ENCODE assay signal across 19 cellular contexts in genomic region chr7:127766831-127767489, GRCh38.
DNase-seq lines count a peak whose midpoint lies in the region; ATAC-seq and TF ChIP-seq lines count a peak whose summit lies in the region.
"Had no signal": no experiment of that assay in that cellular context is flagged by ENCODE, and none has a peak within 500 bp of the region (broad histone marks: within the 10 kb centered on the region; RNA-seq: fewer than 3 reads in every experiment).

No MANE protein-coding gene starts in this region.

- peak; percentile 50 for DNase-seq in EH (ENCODE audit: low read depth)
- peak; percentile 77 to 79 for DNase-seq in Kasumi-1 (lab: John Stamatoyannopoulos, UW)
- DNase-seq in activated T-helper 1 cell treated with anti-CD3 and anti-CD28 coated beads, Interleukin-12 subunit alpha, Interleukin-12 subunit beta, Interleukin-2, Interleukin-4 antibody, amounts not matched to agents 30 ng/mL and 10 ng/mL and 1 ng/mL, durations not matched to agents 14 hours and 24 hours and 36 hours (ENCODE audit: low spot score): no peak
- no peak for DNase-seq in natural killer cell
- no peak for DNase-seq in NCI-H69 (lab: John Stamatoyannopoulos, UW)
- DNase-seq in NCI-H1417 treated with DMSO at 0.1 percent for 48 hours (lab: John Stamatoyannopoulos, UW): no peak
- DNase-seq: activated CD4-positive, CD25-positive, alpha-beta regulatory T cell treated with anti-CD3 and anti-CD28 coated beads, Interleukin-2, amount 50 U/mL, for 72 hours; activated naive CD4-positive, alpha-beta T cell treated with anti-CD3 and anti-CD28 coated beads, Interleukin-2, amount 50 U/mL, for 16 hours; activated T-cell treated with anti-CD3 and anti-CD28 coated beads, Interleukin-2, amount 50 U/mL, for 1 hour; COR-L47; gastrocnemius medialis; NCI-H146; NCI-H524; occipital lobe; small intestine; stimulated activated CD4-positive, alpha-beta T cell treated with anti-CD3 and anti-CD28 coated beads, Interleukin-2, amount 100 ng/mL, for 48 hours; stimulated activated naive CD8-positive, alpha-beta T cell treated with anti-CD3 and anti-CD28 coated beads, Interleukin-15, amount 100 ng/mL, for 72 hours; tibial artery had no signal

- ATAC-seq in natural killer cell: peak; percentile 77 to 87 (median 83)
- ATAC-seq in GM19324 (IDR thresholded peaks at IDR 0.05; ENCODE audit: low FRiP score, unreplicated experiment): no peak
- ATAC-seq: gastrocnemius medialis; stimulated activated naive CD8-positive, alpha-beta T cell treated with anti-CD3 and anti-CD28 coated beads, Interleukin-15, amount 100 ng/mL, for 72 hours had no signal

- intact Hi-C loops in activated T-helper 1 cell treated with anti-CD3 and anti-CD28 coated beads, Interleukin-12 subunit alpha, Interleukin-12 subunit beta, Interleukin-2, Interleukin-4 antibody, amounts not matched to agents 30 ng/mL and 10 ng/mL and 1 ng/mL, durations not matched to agents 14 hours and 24 hours and 36 hours (cut with micrococcal nuclease): no loop called here
- intact Hi-C loops in natural killer cell (cut with micrococcal nuclease): no loop called here

- H3K36me3 Mint-ChIP-seq in activated T-helper 1 cell treated with anti-CD3 and anti-CD28 coated beads, Interleukin-12 subunit alpha, Interleukin-12 subunit beta, Interleukin-2, Interleukin-4 antibody, amounts not matched to agents 30 ng/mL and 10 ng/mL and 1 ng/mL, durations not matched to agents 14 hours and 24 hours and 36 hours (ENCODE audit: low read depth): peaks cover 17% of the 10 kb centered on the region
- no peaks in the 10 kb centered on the region for H3K36me3 Mint-ChIP-seq in natural killer cell

- peak overlapping the region; percentile 22 for H3K27ac Mint-ChIP-seq in activated T-helper 1 cell treated with anti-CD3 and anti-CD28 coated beads, Interleukin-12 subunit alpha, Interleukin-12 subunit beta, Interleukin-2, Interleukin-4 antibody, amounts not matched to agents 30 ng/mL and 10 ng/mL and 1 ng/mL, durations not matched to agents 14 hours and 24 hours and 36 hours
- peak overlapping the region; percentile 88 to 90 for H3K27ac Mint-ChIP-seq in natural killer cell
- H3K27ac Mint-ChIP-seq: stimulated activated naive CD8-positive, alpha-beta T cell treated with anti-CD3 and anti-CD28 coated beads, Interleukin-15, amount 100 ng/mL, for 72 hours had no signal

- H3K27me3 Mint-ChIP-seq in activated T-helper 1 cell treated with anti-CD3 and anti-CD28 coated beads, Interleukin-12 subunit alpha, Interleukin-12 subunit beta, Interleukin-2, Interleukin-4 antibody, amounts not matched to agents 30 ng/mL and 10 ng/mL and 1 ng/mL, durations not matched to agents 14 hours and 24 hours and 36 hours (ENCODE audit: insufficient read depth): no peaks in the 10 kb centered on the region
- no peaks in the 10 kb centered on the region for H3K27me3 Mint-ChIP-seq in natural killer cell (ENCODE audit: low read depth in 2 of 2)
- H3K27me3 Mint-ChIP-seq: stimulated activated naive CD8-positive, alpha-beta T cell treated with anti-CD3 and anti-CD28 coated beads, Interleukin-15, amount 100 ng/mL, for 72 hours had no signal

- H3K9me3 Mint-ChIP-seq in activated T-helper 1 cell treated with anti-CD3 and anti-CD28 coated beads, Interleukin-12 subunit alpha, Interleukin-12 subunit beta, Interleukin-2, Interleukin-4 antibody, amounts not matched to agents 30 ng/mL and 10 ng/mL and 1 ng/mL, durations not matched to agents 14 hours and 24 hours and 36 hours: no peaks in the 10 kb centered on the region
- peaks cover 2 to 3% of the 10 kb centered on the region in 2 donors for H3K9me3 Mint-ChIP-seq in natural killer cell
- H3K9me3 Mint-ChIP-seq: stimulated activated naive CD8-positive, alpha-beta T cell treated with anti-CD3 and anti-CD28 coated beads, Interleukin-15, amount 100 ng/mL, for 72 hours had no signal

- peak overlapping the region; percentile 20 for H3K4me3 Mint-ChIP-seq in activated T-helper 1 cell treated with anti-CD3 and anti-CD28 coated beads, Interleukin-12 subunit alpha, Interleukin-12 subunit beta, Interleukin-2, Interleukin-4 antibody, amounts not matched to agents 30 ng/mL and 10 ng/mL and 1 ng/mL, durations not matched to agents 14 hours and 24 hours and 36 hours
- peak overlapping the region; percentile 83 for H3K4me3 Mint-ChIP-seq in natural killer cell
- H3K4me3 Mint-ChIP-seq: stimulated activated naive CD8-positive, alpha-beta T cell treated with anti-CD3 and anti-CD28 coated beads, Interleukin-15, amount 100 ng/mL, for 72 hours had no signal

- peaks cover 33% of the 10 kb centered on the region for H3K4me1 Mint-ChIP-seq in activated T-helper 1 cell treated with anti-CD3 and anti-CD28 coated beads, Interleukin-12 subunit alpha, Interleukin-12 subunit beta, Interleukin-2, Interleukin-4 antibody, amounts not matched to agents 30 ng/mL and 10 ng/mL and 1 ng/mL, durations not matched to agents 14 hours and 24 hours and 36 hours (ENCODE audit: low read depth)
- H3K4me1 Mint-ChIP-seq in natural killer cell: peaks cover 88 to 90% of the 10 kb centered on the region in 2 donors

- no peak for TF ChIP-seq CTCF in natural killer cell (IDR thresholded peaks at IDR 0.05)

Comparison
In these comparisons a context has a peak if more than half of its experiments do, and no peak if none do; other contexts are left out.
1. DNase-seq: peak in EH (single experiment) and Kasumi-1 (2 of 2); none in activated T-helper 1 cell treated with anti-CD3 and anti-CD28 coated beads, Interleukin-12 subunit alpha, Interleukin-12 subunit beta, Interleukin-2, Interleukin-4 antibody, amounts not matched to agents 30 ng/mL and 10 ng/mL and 1 ng/mL, durations not matched to agents 14 hours and 24 hours and 36 hours (single experiment), natural killer cell (single experiment), NCI-H69 (single experiment) and NCI-H1417 treated with DMSO at 0.1 percent for 48 hours (single experiment).